In genomic region chr16:88706288-88706964, GRCh38 we compare ENCODE assay signal across 1 cellular context.
TF ChIP-seq lines count a peak whose summit lies in the region.

Gene CTU2 (plus strand): TSS chr16:88706503. CDS start chr16:88706531, 28 bp downstream.
Gene RNF166 (minus strand): TSS chr16:88706408. CDS start chr16:88706325, 83 bp downstream.

TF ChIP-seq in H1, 55 proteins besides CTCF, POLR2A, EP300 and RAD21:
- TF ChIP-seq EZH2 (IDR thresholded peaks at IDR 0.05; ENCODE audit: low read depth, low read length, severe bottlenecking) (no peak), SIN3A (conservative IDR thresholded peaks at IDR 0.05 in 1 of 2, IDR thresholded peaks at IDR 0.05 in 1 of 2; ENCODE audit: low read depth in 1 of 2, low read length in 2 of 2) (peak; percentile 97 to 100), HDAC6 (IDR thresholded peaks at IDR 0.05; ENCODE audit: low read depth, low read length) (no peak), FOSL1 (IDR thresholded peaks at IDR 0.05; ENCODE audit: insufficient read depth, low read depth, low read length) (no peak), BACH1 (IDR thresholded peaks at IDR 0.05; ENCODE audit: low read length) (no peak), USF2 (IDR thresholded peaks at IDR 0.05; ENCODE audit: low read length) (peak; percentile 65), BCL11A (IDR thresholded peaks at IDR 0.05; ENCODE audit: low read depth in 2 of 2, low read length in 2 of 2) (no peak), SAP30 (IDR thresholded peaks at IDR 0.05; ENCODE audit: insufficient read depth, insufficient replicate concordance, low read length) (peak; percentile 93), SP2 (IDR thresholded peaks at IDR 0.05; ENCODE audit: low read length) (no peak), EGR1 (IDR thresholded peaks at IDR 0.05; ENCODE audit: borderline replicate concordance, low read depth, low read length) (peak; percentile 18; the same call in 1 of the 2 replicates), RFX5 (IDR thresholded peaks at IDR 0.05; ENCODE audit: borderline replicate concordance, low read depth, low read length) (no peak), TBP (IDR thresholded peaks at IDR 0.05; ENCODE audit: low read depth, low read length) (peak; percentile 40; the same call in 1 of the 2 replicates), CBX8 (IDR thresholded peaks at IDR 0.05; ENCODE audit: borderline replicate concordance, low read depth, low read length) (no peak), NRF1 (IDR thresholded peaks at IDR 0.05; ENCODE audit: low read depth, low read length) (no peak), CHD1 (IDR thresholded peaks at IDR 0.05; ENCODE audit: low read depth, low read length) (no peak), PHF8 (conservative IDR thresholded peaks at IDR 0.05; ENCODE audit: low read depth, low read length) (peak; percentile 69), KDM1A (IDR thresholded peaks at IDR 0.05; ENCODE audit: borderline replicate concordance, low read length) (no peak), CEBPB (IDR thresholded peaks at IDR 0.05; ENCODE audit: low read depth, low read length) (no peak), ZNF274 (IDR thresholded peaks at IDR 0.05; ENCODE audit: borderline replicate concordance, extremely low read depth, low read length) (no peak), SIRT6 (IDR thresholded peaks at IDR 0.05; ENCODE audit: low read length) (no peak), CREB1 (IDR thresholded peaks at IDR 0.05) (peak; percentile 98), BRCA1 (IDR thresholded peaks at IDR 0.05; ENCODE audit: low read depth, low read length) (peak; percentile 62; the same call in 1 of the 2 replicates), CBX5 (IDR thresholded peaks at IDR 0.05; ENCODE audit: low read depth, low read length) (no peak), SUZ12 (IDR thresholded peaks at IDR 0.05; ENCODE audit: low read length) (no peak), KDM4A (IDR thresholded peaks at IDR 0.05; ENCODE audit: low read depth, low read length, severe bottlenecking) (peak; percentile 100), MAFK (IDR thresholded peaks at IDR 0.05; ENCODE audit: low read depth, low read length) (no peak), SP1 (IDR thresholded peaks at IDR 0.05; ENCODE audit: low read depth, low read length) (no peak), NANOG (IDR thresholded peaks at IDR 0.05; ENCODE audit: insufficient read depth, low read depth, low read length, poor library complexity, severe bottlenecking) (peak; percentile 24), RNF2 (IDR thresholded peaks at IDR 0.05; ENCODE audit: borderline replicate concordance, low read depth, low read length, missing control alignments, poor library complexity, severe bottlenecking) (no peak), RXRA (IDR thresholded peaks at IDR 0.05; ENCODE audit: insufficient read depth, low read depth, low read length) (no peak), E2F6 (IDR thresholded peaks at IDR 0.05) (no peak; the same call in 1 of the 2 replicates), MAX (IDR thresholded peaks at IDR 0.05) (peak; percentile 96), YY1 (IDR thresholded peaks at IDR 0.05; ENCODE audit: low read depth, low read length) (0 out of 2 replicates have a peak, but pooled peaks have one; percentile 19), JUND (IDR thresholded peaks at IDR 0.05; ENCODE audit: low read length) (peak; percentile 93), CTBP2 (IDR thresholded peaks at IDR 0.05; ENCODE audit: borderline replicate concordance, insufficient read depth, insufficient read length, low read length) (no peak), HDAC2 (IDR thresholded peaks at IDR 0.05; ENCODE audit: borderline replicate concordance in 1 of 2, low read depth in 2 of 2, low read length in 2 of 2) (peak in 1 of 2 experiments; percentile 99; a peak in 2 of 4 replicates), ATF3 (IDR thresholded peaks at IDR 0.05; ENCODE audit: insufficient read depth, low read depth, low read length) (peak; percentile 98), GABPA (IDR thresholded peaks at IDR 0.05; ENCODE audit: borderline replicate concordance, insufficient read depth, low read length) (peak; percentile 58; the same call in 1 of the 2 replicates), ATF2 (IDR thresholded peaks at IDR 0.05; ENCODE audit: low read length) (0 out of 2 replicates have a peak, but pooled peaks have one; percentile 37), POU5F1 (IDR thresholded peaks at IDR 0.05; ENCODE audit: low read depth, low read length) (no peak), TEAD4 (IDR thresholded peaks at IDR 0.05; ENCODE audit: low read depth, low read length) (no peak), JUN (IDR thresholded peaks at IDR 0.05; ENCODE audit: low read depth, low read length) (no peak), TAF7 (optimal IDR thresholded peaks at IDR 0.05; ENCODE audit: borderline replicate concordance, low read depth, low read length) (peak; percentile 87), SRF (IDR thresholded peaks at IDR 0.05; ENCODE audit: low read depth, low read length) (peak; percentile 95), GTF2F1 (IDR thresholded peaks at IDR 0.05; ENCODE audit: borderline replicate concordance, low read depth, low read length) (no peak), CHD2 (IDR thresholded peaks at IDR 0.05; ENCODE audit: low read length) (peak; percentile 37; the same call in 1 of the 2 replicates), KDM5A (IDR thresholded peaks at IDR 0.05; ENCODE audit: low read length) (peak; percentile 83), RBBP5 (IDR thresholded peaks at IDR 0.05; ENCODE audit: borderline replicate concordance, low read depth, low read length) (peak; percentile 91; the same call in 1 of the 2 replicates), SIX5 (IDR thresholded peaks at IDR 0.05; ENCODE audit: low read depth, low read length) (no peak), SP4 (IDR thresholded peaks at IDR 0.05; ENCODE audit: low read length) (no peak), CHD7 (IDR thresholded peaks at IDR 0.05; ENCODE audit: insufficient replicate concordance, low read length) (no peak), TCF12 (IDR thresholded peaks at IDR 0.05; ENCODE audit: low read depth, low read length) (no peak), POLR2AphosphoS5 (IDR thresholded peaks at IDR 0.05; ENCODE audit: low read depth, low read length) (peak; percentile 29), ASH2L (IDR thresholded peaks at IDR 0.05; ENCODE audit: low read length) (peak; percentile 68), TAF1 (IDR thresholded peaks at IDR 0.05; ENCODE audit: low read depth, low read length) (peak; percentile 56)
